9 cellular contexts compared by ENCODE assay signal in genomic region chr2:170073288-170073687, GRCh38.
DNase-seq lines count a peak whose midpoint lies in the region; ATAC-seq and TF ChIP-seq lines count a peak whose summit lies in the region.
"Had no signal": no experiment of that assay in that cellular context is flagged by ENCODE, and none has a peak within 500 bp of the region (broad histone marks: within the 10 kb centered on the region; RNA-seq: fewer than 3 reads in every experiment).

No MANE protein-coding gene starts in this region.

- H3K9me3 ChIP-seq in adrenal gland (replicated peaks in 1 of 3) (peaks cover 0 to 3% (median 0%) of the 10 kb centered on the region in 3 donors), hepatocyte (ENCODE audit: low read depth) (peaks cover 6% of the 10 kb centered on the region)

- no peak for TF ChIP-seq CTCF in adrenal gland (IDR thresholded peaks at IDR 0.05)
- no peak for TF ChIP-seq CTCF in hepatocyte (IDR thresholded peaks at IDR 0.05; ENCODE audit: poor library complexity)

- 0 to 4% (median 2%) methylated on average over 2 of the region's 2 CpGs for WGBS in adrenal gland, 4 donors
- 68% methylated on average over 2 of the region's 2 CpGs for WGBS in hepatocyte (ENCODE audit: low lambda C conversion rate, missing lambda C conversion rate)

- TF ChIP-seq POLR2A in adrenal gland (IDR thresholded peaks at IDR 0.05), result no peak

- no peak overlapping the region for H3K4me2 ChIP-seq in hepatocyte

- H3K9me2 ChIP-seq in hepatocyte (replicated peaks; ENCODE audit: insufficient read depth), result no peaks in the 10 kb centered on the region

- DNase-seq in NCI-H1694 treated with DMSO at 0.1 percent for 48 hours (lab: John Stamatoyannopoulos, UW), result peak; percentile 44
- no peak for DNase-seq in NCI-H1694 (lab: John Stamatoyannopoulos, UW)
- DNase-seq in adrenal gland, result peak; percentile 85 to 96 (median 90)
- DNase-seq in head of caudate nucleus, result peak in 41 of 42 donors; percentile 4 to 88 (median 65)
- peak; percentile 24 for DNase-seq in smooth muscle cell of the brain vasculature (ENCODE audit: low read depth, low spot score)
- DNase-seq in activated effector memory CD4-positive, alpha-beta T cell treated with anti-CD3 and anti-CD28 coated beads, Interleukin-2, amount 50 U/mL, for 16 hours, result no peak
- no peak for DNase-seq in hepatocyte (ENCODE audit: low spot score)
- DNase-seq: cerebellar nuclear complex had no signal

- H4K20me1 ChIP-seq in hepatocyte (ENCODE audit: insufficient read depth, poor library complexity, severe bottlenecking), result no peaks in the 10 kb centered on the region

- no peak overlapping the region for H2AFZ ChIP-seq in hepatocyte

- H3K4me1 ChIP-seq in adrenal gland (replicated peaks in 1 of 2), result peaks cover 0 to 20% of the 10 kb centered on the region in 2 donors
- H3K4me1 ChIP-seq in hepatocyte (ENCODE audit: insufficient read depth), result no peaks in the 10 kb centered on the region

- no peak for ATAC-seq in HG03442 (IDR thresholded peaks at IDR 0.05; ENCODE audit: unreplicated experiment)

- intact Hi-C loops in adrenal gland (cut with DNase I), result no loop called here
- intact Hi-C loops in head of caudate nucleus (cut with DNase I), result no loop called here

- H3K27me3 ChIP-seq in adrenal gland (no peaks in the 10 kb centered on the region), hepatocyte (no peaks in the 10 kb centered on the region)

- no peaks in the 10 kb centered on the region for H3K36me3 ChIP-seq in adrenal gland (replicated peaks in 1 of 2)
- peaks cover 10% of the 10 kb centered on the region for H3K36me3 ChIP-seq in hepatocyte (replicated peaks; ENCODE audit: insufficient read depth, low read depth)

- H3K79me2 ChIP-seq in hepatocyte, result no peaks in the 10 kb centered on the region

- H3K27ac ChIP-seq in adrenal gland (peak overlapping the region in 3 of 5 donors; percentile 8 to 38 (median 33)), hepatocyte (no peak overlapping the region)

- H3K4me3 ChIP-seq in adrenal gland, result peak overlapping the region in 1 of 4 donors; percentile 10
- no peak overlapping the region for H3K4me3 ChIP-seq in hepatocyte

Comparison
In these comparisons a context has a peak if more than half of its experiments do, and no peak if none do; other contexts are left out.
1. DNase-seq: peak in NCI-H1694 treated with DMSO at 0.1 percent for 48 hours (single experiment), adrenal gland (7 of 7), head of caudate nucleus (41 of 42) and smooth muscle cell of the brain vasculature (single experiment); none in NCI-H1694 (single experiment), activated effector memory CD4-positive, alpha-beta T cell treated with anti-CD3 and anti-CD28 coated beads, Interleukin-2, amount 50 U/mL, for 16 hours (single experiment) and hepatocyte (single experiment).